In genomic region chr5:74040065-74040551, GRCh38 we compare ENCODE assay signal across 12 cellular contexts.
DNase-seq lines count a peak whose midpoint lies in the region; FAIRE-seq and TF ChIP-seq lines count a peak whose summit lies in the region.
"Had no signal": no experiment of that assay in that cellular context is flagged by ENCODE, and none has a peak within 500 bp of the region (broad histone marks: within the 10 kb centered on the region; RNA-seq: fewer than 3 reads in every experiment).

No MANE protein-coding gene starts in this region.

- no peak overlapping the region for H2BK120ac ChIP-seq in mesenchymal stem cell (ENCODE audit: low read depth, low read length)

- H3K4ac ChIP-seq in mesenchymal stem cell (ENCODE audit: low read depth in 1 of 2, low read length in 2 of 2): peak overlapping the region in 1 of 2 experiments; percentile 27

- H2AFZ ChIP-seq in astrocyte (ENCODE audit: low read depth, low read length) (no peak overlapping the region), mesenchymal stem cell (ENCODE audit: low read depth, low read length) (no peak overlapping the region)

- peaks cover 39% of the 10 kb centered on the region for H3K4me1 Mint-ChIP-seq in astrocyte (ENCODE audit: low read depth, unreplicated experiment)

- peak; percentile 70 for FAIRE-seq in astrocyte (lab: Jason Lieb, UNC)

- H3K23ac ChIP-seq in mesenchymal stem cell (ENCODE audit: low read length in 2 of 2): no peak overlapping the region

- H3K27me3 Mint-ChIP-seq in astrocyte (ENCODE audit: low read depth, unreplicated experiment): no peaks in the 10 kb centered on the region
- H3K27me3 Mint-ChIP-seq: dendritic cell treated with granulocyte-macrophage colony-stimulating factor and Interleukin-4, amounts not matched to agents 40 ng/mL and 50 ng/mL, for 4 days had no signal

- no peak overlapping the region for H3K18ac ChIP-seq in mesenchymal stem cell (ENCODE audit: low read depth in 1 of 2, low read length in 2 of 2)

- peak overlapping the region; percentile 77 for H2BK15ac ChIP-seq in mesenchymal stem cell (ENCODE audit: low read depth, poor library complexity, severe bottlenecking)

- H3K4me2 ChIP-seq in astrocyte (ENCODE audit: low read length) (peak overlapping the region; percentile 35), mesenchymal stem cell (ENCODE audit: low read length, poor library complexity, severe bottlenecking) (no peak overlapping the region)

- H4K91ac ChIP-seq in mesenchymal stem cell (ENCODE audit: low read length): no peak overlapping the region

- H3K9me3 Mint-ChIP-seq in astrocyte (ENCODE audit: unreplicated experiment): no peaks in the 10 kb centered on the region
- H3K9me3 Mint-ChIP-seq: dendritic cell treated with granulocyte-macrophage colony-stimulating factor and Interleukin-4, amounts not matched to agents 40 ng/mL and 50 ng/mL, for 4 days had no signal

- WGBS in mesenchymal stem cell: 44% methylated on average over 1 of the region's 2 CpGs

- H3K4me1 ChIP-seq in astrocyte (ENCODE audit: insufficient read depth, low read length) (peaks cover 36% of the 10 kb centered on the region), mesenchymal stem cell (ENCODE audit: control insufficient read depth, insufficient read depth, low read depth, low read length) (peaks cover 10% of the 10 kb centered on the region), ascending aorta (no peaks in the 10 kb centered on the region)

- H3K27me3 ChIP-seq in astrocyte (ENCODE audit: insufficient read depth, low read length) (no peaks in the 10 kb centered on the region), mesenchymal stem cell (ENCODE audit: control insufficient read depth in 1 of 2, insufficient read depth in 1 of 2, low read length in 2 of 2) (no peaks in the 10 kb centered on the region), ascending aorta (no peaks in the 10 kb centered on the region)

- H2BK5ac ChIP-seq in mesenchymal stem cell (ENCODE audit: low read depth, low read length, poor library complexity, severe bottlenecking): no peak overlapping the region

- peak; percentile 53 for DNase-seq in COR-L47 (lab: John Stamatoyannopoulos, UW)
- DNase-seq in NCI-H1694 (lab: John Stamatoyannopoulos, UW): peak; percentile 65
- peak; percentile 92 for DNase-seq in astrocyte (ENCODE audit: low read depth)
- DNase-seq in mesenchymal stem cell: peak; percentile 67
- no peak for DNase-seq in AG08396 (ENCODE audit: low spot score)
- no peak for DNase-seq in ureter (ENCODE audit: low spot score)
- DNase-seq in ascending aorta (ENCODE audit: low spot score in 2 of 2): no peak
- DNase-seq in germinal center (ENCODE audit: low spot score): no peak
- DNase-seq: Calu3, Karpas-422, lower lobe of right lung had no signal

- H2BK12ac ChIP-seq in mesenchymal stem cell (ENCODE audit: low read length in 2 of 2): peak overlapping the region in 1 of 2 experiments; percentile 32

- H3K14ac ChIP-seq in mesenchymal stem cell (ENCODE audit: low read length in 2 of 2): no peak overlapping the region

- no peaks in the 10 kb centered on the region for H3K79me2 ChIP-seq in astrocyte (ENCODE audit: insufficient read depth, low read length)

- no peaks in the 10 kb centered on the region for H3K36me3 Mint-ChIP-seq in astrocyte (ENCODE audit: low read depth, unreplicated experiment)

- TF ChIP-seq CTCF in astrocyte (IDR thresholded peaks at IDR 0.05; ENCODE audit: insufficient read depth, low read depth, low read length): no peak
- no peak for TF ChIP-seq CTCF in ascending aorta (IDR thresholded peaks at IDR 0.05)

- no peak overlapping the region for H4K8ac ChIP-seq in mesenchymal stem cell (ENCODE audit: low read length)

- H3K27ac ChIP-seq in astrocyte (ENCODE audit: low read depth, low read length) (peak overlapping the region; percentile 27), mesenchymal stem cell (ENCODE audit: low read length, poor library complexity, severe bottlenecking) (no peak overlapping the region), ascending aorta (no peak overlapping the region)
- H3K27ac ChIP-seq: lower lobe of right lung had no signal

- H3K9me3 ChIP-seq in astrocyte (ENCODE audit: insufficient read depth, low read depth, low read length): no peaks in the 10 kb centered on the region
- H3K9me3 ChIP-seq in mesenchymal stem cell (ENCODE audit: control insufficient read depth, low read length): no peaks in the 10 kb centered on the region
- H3K9me3 ChIP-seq in ascending aorta: no peaks in the 10 kb centered on the region
- H3K9me3 ChIP-seq: lower lobe of right lung had no signal

- intact Hi-C loops in ascending aorta (cut with DNase I): no loop called here

- H4K20me1 ChIP-seq in astrocyte (ENCODE audit: insufficient read depth, low read length): no peaks in the 10 kb centered on the region

- H3K27ac Mint-ChIP-seq in astrocyte (ENCODE audit: unreplicated experiment): peak overlapping the region; percentile 85
- H3K27ac Mint-ChIP-seq: dendritic cell treated with granulocyte-macrophage colony-stimulating factor and Interleukin-4, amounts not matched to agents 40 ng/mL and 50 ng/mL, for 4 days had no signal

- H3K9ac ChIP-seq in astrocyte (ENCODE audit: low read length) (no peak overlapping the region), mesenchymal stem cell (ENCODE audit: low read length) (no peak overlapping the region)

- H3K79me1 ChIP-seq in mesenchymal stem cell (replicated peaks; ENCODE audit: low read length, poor library complexity, severe bottlenecking): no peaks in the 10 kb centered on the region

- H3K36me3 ChIP-seq in astrocyte (ENCODE audit: insufficient read depth, low read length) (no peaks in the 10 kb centered on the region), mesenchymal stem cell (ENCODE audit: control insufficient read depth in 1 of 2, insufficient read depth in 2 of 2, low read depth in 1 of 2, low read length in 2 of 2) (no peaks in the 10 kb centered on the region), ascending aorta (no peaks in the 10 kb centered on the region)
- H3K36me3 ChIP-seq: lower lobe of right lung had no signal

- H3K4me3 Mint-ChIP-seq in astrocyte (ENCODE audit: unreplicated experiment): peak overlapping the region; percentile 5
- H3K4me3 Mint-ChIP-seq: dendritic cell treated with granulocyte-macrophage colony-stimulating factor and Interleukin-4, amounts not matched to agents 40 ng/mL and 50 ng/mL, for 4 days had no signal

- H2AK5ac ChIP-seq in mesenchymal stem cell (ENCODE audit: low read length, severe bottlenecking): no peak overlapping the region

- H3K4me3 ChIP-seq in astrocyte (ENCODE audit: insufficient read depth, low read depth, low read length) (no peak overlapping the region), mesenchymal stem cell (ENCODE audit: insufficient read depth in 1 of 2, low read depth in 1 of 2, low read length in 2 of 2) (no peak overlapping the region), ascending aorta (no peak overlapping the region)
- H3K4me3 ChIP-seq: lower lobe of right lung had no signal

Comparison
In these comparisons a context has a peak if more than half of its experiments do, and no peak if none do; other contexts are left out.
1. DNase-seq: peak in COR-L47 (single experiment), NCI-H1694 (single experiment), astrocyte (single experiment) and mesenchymal stem cell (single experiment); none in AG08396 (single experiment), ureter (single experiment), ascending aorta (0 of 2) and germinal center (single experiment).